15 cellular contexts compared by ENCODE assay signal in genomic region chr4:164440196-164440595, GRCh38.
DNase-seq lines count a peak whose midpoint lies in the region; ATAC-seq and TF ChIP-seq lines count a peak whose summit lies in the region.
"Had no signal": no experiment of that assay in that cellular context is flagged by ENCODE, and none has a peak within 500 bp of the region (broad histone marks: within the 10 kb centered on the region; RNA-seq: fewer than 3 reads in every experiment).

No MANE protein-coding gene starts in this region.

- H3K4me3 ChIP-seq in choroid plexus epithelial cell (ENCODE audit: low read depth, low read length) (no peak overlapping the region), sigmoid colon (no peak overlapping the region)
- H3K4me3 ChIP-seq: heart left ventricle, left lung, right atrium auricular region had no signal

- H3K4me1 Mint-ChIP-seq in nephron: peaks cover 6% of the 10 kb centered on the region

- TF ChIP-seq CTCF in choroid plexus epithelial cell (conservative IDR thresholded peaks at IDR 0.05; ENCODE audit: low read depth, low read length) (no peak), nephron (IDR thresholded peaks at IDR 0.05; ENCODE audit: unreplicated experiment in 3 of 3) (no peak), sigmoid colon (IDR thresholded peaks at IDR 0.05) (no peak)

- no peak overlapping the region for H3K4me3 Mint-ChIP-seq in nephron

- H3K36me3 ChIP-seq in sigmoid colon: no peaks in the 10 kb centered on the region
- H3K36me3 ChIP-seq: heart left ventricle, left lung, right atrium auricular region had no signal

- no peaks in the 10 kb centered on the region for H3K4me1 ChIP-seq in sigmoid colon
- H3K4me1 ChIP-seq: heart left ventricle, left lung, right atrium auricular region had no signal

- H3K27me3 ChIP-seq in sigmoid colon: no peaks in the 10 kb centered on the region
- H3K27me3 ChIP-seq: heart left ventricle, left lung, right atrium auricular region had no signal

- TF ChIP-seq POLR2A in sigmoid colon (IDR thresholded peaks at IDR 0.05): no peak

- in situ Hi-C loops in Caki2 (cut with HindIII; ENCODE audit: low pct_unique_long_range_greater_than_20kb, low sequenced_read_pairs): no loop called here

- no peaks in the 10 kb centered on the region for H3K9me3 Mint-ChIP-seq in nephron

- H3K27ac ChIP-seq in sigmoid colon: no peak overlapping the region
- H3K27ac ChIP-seq: heart left ventricle, left lung, right atrium auricular region had no signal

- H3K27ac Mint-ChIP-seq in nephron: peak overlapping the region in 2 of 3 experiments; percentile 5 to 7

- peak; percentile 74 for DNase-seq in Caki2 (ENCODE audit: low read depth)
- DNase-seq in NCI-H82 treated with DMSO at 0.1 percent for 48 hours (lab: John Stamatoyannopoulos, UW; ENCODE audit: unreplicated experiment): peak; percentile 36
- peak; percentile 26 for DNase-seq in choroid plexus epithelial cell (ENCODE audit: low read depth)
- no peak for DNase-seq in sigmoid colon
- DNase-seq in left cardiac atrium: no peak
- DNase-seq in stimulated activated CD4-positive, alpha-beta T cell treated with anti-CD3 and anti-CD28 coated beads, Interleukin-2, amount 100 ng/mL, for 48 hours: no peak
- DNase-seq in UCSD-AML1 (lab: John Stamatoyannopoulos, UW; ENCODE audit: unreplicated experiment): no peak
- DNase-seq: caudate nucleus; heart left ventricle; left lung; NCI-H446; stimulated activated naive CD4-positive, alpha-beta T cell had no signal

- H3K27me3 Mint-ChIP-seq in nephron (ENCODE audit: low read depth): no peaks in the 10 kb centered on the region

- H3K36me3 Mint-ChIP-seq in nephron (ENCODE audit: low read depth): no peaks in the 10 kb centered on the region
- H3K36me3 Mint-ChIP-seq: activated naive CD4-positive, alpha-beta T cell treated with anti-CD3 and anti-CD28 coated beads, Interleukin-2, amount 50 U/mL, for 72 hours had no signal

- TF ChIP-seq EP300 in sigmoid colon (IDR thresholded peaks at IDR 0.05): no peak

- WGBS in sigmoid colon, 2 donors: 81 to 87% methylated on average over 1 of the region's 1 CpG

- H3K9me3 ChIP-seq in sigmoid colon: no peaks in the 10 kb centered on the region
- H3K9me3 ChIP-seq: heart left ventricle, left lung, right atrium auricular region had no signal

- ATAC-seq in left cardiac atrium: no peak
- ATAC-seq: activated naive CD4-positive, alpha-beta T cell treated with anti-CD3 and anti-CD28 coated beads, Interleukin-2, amount 50 U/mL, for 72 hours; heart left ventricle; left lung had no signal

- intact Hi-C loops in sigmoid colon (cut with DNase I) (no loop called here), left cardiac atrium (cut with DNase I) (no loop called here)

Comparison
In these comparisons a context has a peak if more than half of its experiments do, and no peak if none do; other contexts are left out.
1. DNase-seq: peak in Caki2 (single experiment), NCI-H82 treated with DMSO at 0.1 percent for 48 hours (single experiment) and choroid plexus epithelial cell (single experiment); none in sigmoid colon (single experiment), left cardiac atrium (single experiment), stimulated activated CD4-positive, alpha-beta T cell treated with anti-CD3 and anti-CD28 coated beads, Interleukin-2, amount 100 ng/mL, for 48 hours (0 of 2) and UCSD-AML1 (single experiment).